Comparison of ENCODE assay signal across 8 cellular contexts in genomic region chr19:4524808-4525562, GRCh38. TPM values are rescaled to one million over a fixed set of nuclear protein-coding genes. Genes with fewer than 3 reads are reported as not detected.
DNase-seq lines count a peak whose midpoint lies in the region; ATAC-seq and TF ChIP-seq lines count a peak whose summit lies in the region.

No MANE protein-coding gene starts in this region.

- H3K4me3 ChIP-seq in OCI-LY7 (ENCODE audit: low read depth, low read length, poor library complexity, severe bottlenecking): no peak overlapping the region
- H3K4me3 ChIP-seq in fibroblast of villous mesenchyme (ENCODE audit: low read depth, low read length): no peak overlapping the region

- H3K36me3 ChIP-seq in OCI-LY7 (ENCODE audit: insufficient read depth, low read length): no peaks in the 10 kb centered on the region

- no peaks in the 10 kb centered on the region for H3K9me2 ChIP-seq in OCI-LY7 (ENCODE audit: insufficient read depth, low read length)

- no peak overlapping the region for H3K4me3 Mint-ChIP-seq in activated T-cell treated with anti-CD3 and anti-CD28 coated beads, Interleukin-2, amount 50 U/mL, for 24 hours

- H3K27ac ChIP-seq in OCI-LY7 (ENCODE audit: low read depth, low read length, poor library complexity, severe bottlenecking): no peak overlapping the region

- H2AFZ ChIP-seq in OCI-LY7 (ENCODE audit: low read length): no peak overlapping the region

- BruUV-seq in OCI-LY7 (replicated peaks; lab: Mats Ljungman, UMichigan): no TSS peak

- no peaks in the 10 kb centered on the region for H3K4me1 Mint-ChIP-seq in activated T-cell treated with anti-CD3 and anti-CD28 coated beads, Interleukin-2, amount 50 U/mL, for 24 hours (ENCODE audit: low read depth)

- POLR2A ChIA-PET in OCI-LY7 (lab: Charles Lee): interaction anchor here (0.8 kb wide), 1 partner anchor 10 kb away, joined by 3 read pairs; the partner anchor contains the start of gene PLIN5

- H3K9me3 Mint-ChIP-seq in activated T-cell treated with anti-CD3 and anti-CD28 coated beads, Interleukin-2, amount 50 U/mL, for 24 hours: no peaks in the 10 kb centered on the region

- peak; percentile 54 for DNase-seq in NK-92 treated with Interleukin-12 subunit alpha and Interleukin-12 subunit beta, amount 100 ng/mL, for 24 hours (lab: John Stamatoyannopoulos, UW)
- no peak for DNase-seq in NK-92 (lab: John Stamatoyannopoulos, UW; ENCODE audit: unreplicated experiment)
- peak; percentile 45 for DNase-seq in OCI-LY7 (ENCODE audit: low spot score)
- DNase-seq in activated T-cell treated with anti-CD3 and anti-CD28 coated beads, Interleukin-2, amount 50 U/mL, for 24 hours: peak; percentile 77
- peak; percentile 38 for DNase-seq in fibroblast of villous mesenchyme (ENCODE audit: low read depth)
- peak; percentile 37 for DNase-seq in retina

- H3K36me3 Mint-ChIP-seq in activated T-cell treated with anti-CD3 and anti-CD28 coated beads, Interleukin-2, amount 50 U/mL, for 24 hours (ENCODE audit: low read depth): no peaks in the 10 kb centered on the region

- ATAC-seq in GM18868 (IDR thresholded peaks at IDR 0.05; ENCODE audit: unreplicated experiment): no peak
- ATAC-seq in GM18517 (IDR thresholded peaks at IDR 0.05; ENCODE audit: unreplicated experiment): no peak

- H3K79me2 ChIP-seq in OCI-LY7 (ENCODE audit: insufficient read depth, low read depth, low read length): no peaks in the 10 kb centered on the region

- no peaks in the 10 kb centered on the region for H3K27me3 Mint-ChIP-seq in activated T-cell treated with anti-CD3 and anti-CD28 coated beads, Interleukin-2, amount 50 U/mL, for 24 hours

- no peak overlapping the region for H3K4me2 ChIP-seq in OCI-LY7 (ENCODE audit: low read length)

- H3K9me3 ChIP-seq in OCI-LY7 (ENCODE audit: low read length): no peaks in the 10 kb centered on the region

- CTCF ChIA-PET in OCI-LY7 (lab: Charles Lee; ENCODE audit: unreplicated experiment): interaction anchor here (0.5 kb wide), 1 partner anchor 1249 kb away, joined by 3 read pairs; no protein-coding TSS in a partner anchor

- H4K20me1 ChIP-seq in OCI-LY7 (ENCODE audit: insufficient read depth, low read length): no peaks in the 10 kb centered on the region

- intact Hi-C loops in OCI-LY7 (cut with micrococcal nuclease; ENCODE audit: unreplicated experiment): no loop called here

- no peaks in the 10 kb centered on the region for H3K4me1 ChIP-seq in OCI-LY7 (ENCODE audit: insufficient read depth, low read length, poor library complexity, severe bottlenecking)

- TF ChIP-seq CTCF in OCI-LY7 (conservative IDR thresholded peaks at IDR 0.05; ENCODE audit: low read length) (peak; percentile 74), fibroblast of villous mesenchyme (IDR thresholded peaks at IDR 0.05; ENCODE audit: insufficient read depth, low read depth, low read length) (peak; percentile 82)

- H3K27ac Mint-ChIP-seq in activated T-cell treated with anti-CD3 and anti-CD28 coated beads, Interleukin-2, amount 50 U/mL, for 24 hours: no peak overlapping the region

RNA-seq across cellular contexts. Expression of gene PLIN4, which starts 6.7 kb away (rescaled TPM):
- total RNA-seq in OCI-LY7 (2014; rRNA removed; shearing (Covaris generic)): 0.13 TPM in 1 of 2 replicates, not detected in the other
- 0.24 and 0.32 TPM in 2 replicates for total RNA-seq in OCI-LY7 (2022)
- total RNA-seq in fibroblast of villous mesenchyme: 0.32 and 0.43 TPM in 2 replicates

RNA-seq across cellular contexts. Expression of gene PLIN5, which starts 10.0 kb away (rescaled TPM):
- total RNA-seq in OCI-LY7 (2014; rRNA removed; shearing (Covaris generic)): 0.67 and 0.85 TPM in 2 replicates
- total RNA-seq in OCI-LY7 (2022) (1.9 and 2.2 TPM in 2 replicates), fibroblast of villous mesenchyme (not detected in 2 replicates)

RNA-seq across cellular contexts. Expression of gene LRG1, which starts 14.9 kb away (rescaled TPM):
- 0.67 and 1.6 TPM in 2 replicates for total RNA-seq in OCI-LY7 (2014; rRNA removed; shearing (Covaris generic))
- total RNA-seq in OCI-LY7 (2022): 1.8 and 1.9 TPM in 2 replicates
- total RNA-seq in fibroblast of villous mesenchyme: not detected in 2 replicates

RNA-seq across cellular contexts. Expression of gene SEMA6B, which starts 34.5 kb away (rescaled TPM):
- 0.05 TPM in 1 of 2 replicates, not detected in the other for total RNA-seq in OCI-LY7 (2014; rRNA removed; shearing (Covaris generic))
- total RNA-seq in OCI-LY7 (2022): not detected in 2 replicates
- under 0.01 TPM in 2 replicates for total RNA-seq in fibroblast of villous mesenchyme

RNA-seq across cellular contexts. Expression of gene HDGFL2, which starts 52.9 kb away (rescaled TPM):
- 54.5 and 79.9 TPM in 2 replicates for total RNA-seq in OCI-LY7 (2014; rRNA removed; shearing (Covaris generic))
- 77.3 and 85.9 TPM in 2 replicates for total RNA-seq in OCI-LY7 (2022)
- total RNA-seq in fibroblast of villous mesenchyme: 60.9 and 62.2 TPM in 2 replicates
